In the genomic region with DNA sequence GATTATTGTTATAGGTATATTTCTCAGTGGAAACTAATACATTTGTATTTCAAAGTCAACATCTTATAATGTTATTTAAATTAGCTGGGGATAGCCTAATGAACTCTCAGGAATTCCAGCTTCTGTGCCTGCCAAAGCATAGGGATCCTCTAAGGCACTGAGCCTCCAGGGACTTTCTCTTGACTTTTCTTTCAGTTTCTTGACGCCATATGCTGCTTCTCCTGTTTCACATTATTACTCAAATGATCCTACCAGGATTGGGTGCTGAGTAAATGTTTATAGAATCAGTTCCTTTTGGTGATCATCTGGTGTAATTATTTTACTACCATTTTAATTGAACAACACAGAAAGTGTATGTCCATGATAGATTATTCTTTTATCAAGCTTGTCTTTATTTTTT, we compare ENCODE assay signal across 17 cellular contexts. TPM values are rescaled to one million over a fixed set of nuclear protein-coding genes. Genes with fewer than 3 reads are reported as not detected.
A peak's percentile ranks its signal among the peaks of the same experiment; 100 is the strongest.
DNase-seq lines count a peak whose midpoint lies in the region; ATAC-seq lines count a peak whose summit lies in the region.
"Had no signal": no experiment of that assay in that cellular context is flagged by ENCODE, and none has a peak within 500 bp of the region (broad histone marks: within the 10 kb centered on the region; RNA-seq: fewer than 3 reads in every experiment).

No MANE protein-coding gene starts in this region.

- no peak overlapping the region for H3K27ac Mint-ChIP-seq in effector memory CD8-positive, alpha-beta T cell
- H3K27ac Mint-ChIP-seq: activated CD8-positive, alpha-beta T cell treated with anti-CD3 and anti-CD28 coated beads, Interleukin-2, amount 10 ng/mL, durations not matched to agents 7 days and 5 days; activated naive CD8-positive, alpha-beta T cell treated with anti-CD3 and anti-CD28 coated beads, Interleukin-2, amount 50 U/mL, for 24 hours; natural killer cell treated with Interleukin-12 subunit alpha and Interleukin-12 subunit beta and Interleukin-15 and Interleukin-18, amount 100 ng/mL, for 72 hours had no signal

- no peak overlapping the region for H3K4me3 Mint-ChIP-seq in effector memory CD8-positive, alpha-beta T cell
- H3K4me3 Mint-ChIP-seq: activated CD8-positive, alpha-beta T cell treated with anti-CD3 and anti-CD28 coated beads, Interleukin-2, amount 10 ng/mL, durations not matched to agents 7 days and 5 days; activated naive CD8-positive, alpha-beta T cell treated with anti-CD3 and anti-CD28 coated beads, Interleukin-2, amount 50 U/mL, for 24 hours; natural killer cell treated with Interleukin-12 subunit alpha and Interleukin-12 subunit beta and Interleukin-15 and Interleukin-18, amount 100 ng/mL, for 72 hours had no signal

- no peaks in the 10 kb centered on the region for H3K27me3 Mint-ChIP-seq in effector memory CD8-positive, alpha-beta T cell
- H3K27me3 Mint-ChIP-seq: activated naive CD8-positive, alpha-beta T cell treated with anti-CD3 and anti-CD28 coated beads, Interleukin-2, amount 50 U/mL, for 24 hours; natural killer cell treated with Interleukin-12 subunit alpha and Interleukin-12 subunit beta and Interleukin-15 and Interleukin-18, amount 100 ng/mL, for 72 hours had no signal

- H3K36me3 Mint-ChIP-seq in effector memory CD8-positive, alpha-beta T cell (ENCODE audit: insufficient read depth): no peaks in the 10 kb centered on the region

- 71% methylated on average over 1 of the region's 1 CpG for WGBS in right cardiac atrium

- no peak overlapping the region for H3K9ac ChIP-seq in adipocyte (ENCODE audit: low read length)

- H3K9me3 ChIP-seq in adipocyte (ENCODE audit: control insufficient read depth, low read length) (no peaks in the 10 kb centered on the region), right cardiac atrium (ENCODE audit: control insufficient read depth, low read length) (no peaks in the 10 kb centered on the region)
- H3K9me3 ChIP-seq: Peyer's patch had no signal

- DNase-seq in D341Med (ENCODE audit: low spot score): peak; percentile 42
- DNase-seq in adipocyte (ENCODE audit: low read depth): peak; percentile 52
- DNase-seq in substantia nigra (lab: John Stamatoyannopoulos, UW): no peak
- no peak for DNase-seq in right cardiac atrium
- DNase-seq in stimulated activated CD4-positive, alpha-beta T cell treated with anti-CD3 and anti-CD28 coated beads, Interleukin-12 subunit alpha, Interleukin-12 subunit beta, amount 100 ng/mL, for 4 hours: no peak
- DNase-seq in effector memory CD8-positive, alpha-beta T cell: no peak
- DNase-seq: activated CD8-positive, alpha-beta T cell treated with anti-CD3 and anti-CD28 coated beads, Interleukin-2, amount 10 ng/mL, durations not matched to agents 7 days and 5 days; activated naive CD8-positive, alpha-beta T cell treated with anti-CD3 and anti-CD28 coated beads, Interleukin-2, amount 50 U/mL, for 24 hours; GDM1; islet precursor cell; NCI-H146; NCI-H748 treated with DMSO at 0.1 percent for 48 hours; Peyer's patch; WERI-Rb-1 had no signal

- H3K27me3 ChIP-seq in adipocyte (replicated peaks; ENCODE audit: control insufficient read depth, insufficient read depth, low read length) (no peaks in the 10 kb centered on the region), right cardiac atrium (ENCODE audit: control insufficient read depth, insufficient read depth) (no peaks in the 10 kb centered on the region)
- H3K27me3 ChIP-seq: Peyer's patch had no signal

- intact Hi-C loops in right cardiac atrium (cut with DNase I): no loop called here

- H3K36me3 ChIP-seq in adipocyte (ENCODE audit: control insufficient read depth, insufficient read depth, low read length, severe bottlenecking): no peaks in the 10 kb centered on the region
- H3K36me3 ChIP-seq: Peyer's patch, WERI-Rb-1 had no signal

- ATAC-seq in GM21529 (IDR thresholded peaks at IDR 0.05; ENCODE audit: unreplicated experiment) (peak; percentile 62), HG03354 (IDR thresholded peaks at IDR 0.05; ENCODE audit: poor library complexity, severe bottlenecking, unreplicated experiment) (peak; percentile 64), right cardiac atrium (no peak)
- no peak for ATAC-seq in effector memory CD8-positive, alpha-beta T cell (replicated peaks)
- ATAC-seq: activated CD8-positive, alpha-beta T cell treated with anti-CD3 and anti-CD28 coated beads, Interleukin-2, amount 10 ng/mL, durations not matched to agents 7 days and 5 days; activated naive CD8-positive, alpha-beta T cell treated with anti-CD3 and anti-CD28 coated beads, Interleukin-2, amount 50 U/mL, for 24 hours; natural killer cell treated with Interleukin-12 subunit alpha and Interleukin-12 subunit beta and Interleukin-15 and Interleukin-18, amount 100 ng/mL, for 72 hours had no signal

- peaks cover 0 to 2% of the 10 kb centered on the region in 2 donors for H3K9me3 Mint-ChIP-seq in effector memory CD8-positive, alpha-beta T cell
- H3K9me3 Mint-ChIP-seq: activated naive CD8-positive, alpha-beta T cell treated with anti-CD3 and anti-CD28 coated beads, Interleukin-2, amount 50 U/mL, for 24 hours; natural killer cell treated with Interleukin-12 subunit alpha and Interleukin-12 subunit beta and Interleukin-15 and Interleukin-18, amount 100 ng/mL, for 72 hours had no signal

- peaks cover 3 to 15% of the 10 kb centered on the region in 2 donors for H3K4me1 Mint-ChIP-seq in effector memory CD8-positive, alpha-beta T cell (ENCODE audit: low read depth in 2 of 2)

- H3K4me3 ChIP-seq in adipocyte (ENCODE audit: low read length): peak overlapping the region; percentile 67
- H3K4me3 ChIP-seq in right cardiac atrium (ENCODE audit: low read length): no peak overlapping the region
- H3K4me3 ChIP-seq: Peyer's patch had no signal

- no peak overlapping the region for H3K27ac ChIP-seq in substantia nigra (ENCODE audit: low read depth, low read length, poor library complexity, severe bottlenecking)
- H3K27ac ChIP-seq in right cardiac atrium (ENCODE audit: low read length): no peak overlapping the region
- H3K27ac ChIP-seq: Peyer's patch, WERI-Rb-1 had no signal

- H3K4me1 ChIP-seq in adipocyte (ENCODE audit: control insufficient read depth, insufficient read depth, low read length) (peaks cover 10% of the 10 kb centered on the region), right cardiac atrium (ENCODE audit: control insufficient read depth, insufficient read depth, low read length) (peaks cover 6% of the 10 kb centered on the region)
- H3K4me1 ChIP-seq: Peyer's patch had no signal

RNA-seq across cellular contexts. Expression of a gene that starts 7.9 kb away (rescaled TPM):
- 10 to 100 TPM; 12.2 to 20.5 (median 19.7) TPM for total RNA-seq in right cardiac atrium
- 4.1 TPM for polyA plus RNA-seq in right cardiac atrium

RNA-seq across cellular contexts. Expression of a gene that starts 8.0 kb away (rescaled TPM):
- total RNA-seq in right cardiac atrium: 10 to 100 TPM; 24.2 to 34.1 (median 29.8) TPM
- polyA plus RNA-seq in right cardiac atrium: 45.1 TPM

Comparison
In these comparisons a context has a peak if more than half of its experiments do, and no peak if none do; other contexts are left out.
1. DNase-seq: peak in D341Med (single experiment) and adipocyte (single experiment); none in substantia nigra (0 of 49), right cardiac atrium (0 of 3), stimulated activated CD4-positive, alpha-beta T cell treated with anti-CD3 and anti-CD28 coated beads, Interleukin-12 subunit alpha, Interleukin-12 subunit beta, amount 100 ng/mL, for 4 hours (single experiment) and effector memory CD8-positive, alpha-beta T cell (0 of 3).
2. ATAC-seq: peak in GM21529 (single experiment) and HG03354 (single experiment); none in right cardiac atrium (0 of 2) and effector memory CD8-positive, alpha-beta T cell (single experiment).